In the genomic region with DNA sequence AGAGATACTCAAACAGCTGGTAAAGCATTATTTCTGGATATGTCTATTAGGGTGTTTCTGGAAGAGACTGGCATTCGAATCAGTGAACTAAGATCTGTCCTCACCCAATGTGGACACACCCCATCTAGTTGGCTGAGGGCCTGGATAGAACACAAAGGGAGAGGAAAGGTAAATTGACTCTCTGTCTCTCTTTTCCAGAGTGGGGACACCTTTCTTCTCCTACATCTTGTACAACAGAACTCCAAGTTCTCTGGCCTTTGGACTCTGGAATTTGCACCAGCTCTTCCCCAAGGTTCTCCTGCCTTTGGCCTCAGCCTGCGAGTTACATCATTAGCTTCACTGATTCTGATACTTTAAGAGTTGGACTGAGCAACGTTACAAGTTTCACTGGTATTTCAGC, we compare ENCODE assay signal across 22 cellular contexts.
"Had no signal": no experiment of that assay in that cellular context is flagged by ENCODE, and none has a peak within 500 bp of the region (broad histone marks: within the 10 kb centered on the region; RNA-seq: fewer than 3 reads in every experiment).

No MANE protein-coding gene starts in this region.

- H3K9me3 Mint-ChIP-seq: nephron progenitor cell; stimulated activated naive CD8-positive, alpha-beta T cell treated with anti-CD3 and anti-CD28 coated beads, Interleukin-15, Interleukin-2, amounts not matched to agents 100 ng/mL and 50 ng/mL, for 24 hours had no signal

- H3K9me3 ChIP-seq: gastrocnemius medialis, psoas muscle, thoracic aorta, tibial nerve, upper lobe of left lung, uterus had no signal

- H3K27me3 Mint-ChIP-seq: effector memory CD8-positive, alpha-beta T cell; naive thymus-derived CD8-positive, alpha-beta T cell; stimulated activated naive B cell treated with anti-CD40 and anti-IgM and Interleukin-4, amounts not matched to agents 10 μg/mL and 1 μg/mL and 100 μg/mL, for 72 hours; stimulated activated naive CD8-positive, alpha-beta T cell treated with anti-CD3 and anti-CD28 coated beads, Interleukin-15, Interleukin-2, amounts not matched to agents 100 ng/mL and 50 ng/mL, for 24 hours had no signal

- H3K4me3 Mint-ChIP-seq: effector memory CD8-positive, alpha-beta T cell; naive thymus-derived CD8-positive, alpha-beta T cell; nephron progenitor cell; stimulated activated naive B cell treated with anti-CD40 and anti-IgM and Interleukin-4, amounts not matched to agents 10 μg/mL and 1 μg/mL and 100 μg/mL, for 72 hours; stimulated activated naive CD8-positive, alpha-beta T cell treated with anti-CD3 and anti-CD28 coated beads, Interleukin-15, Interleukin-2, amounts not matched to agents 100 ng/mL and 50 ng/mL, for 24 hours had no signal

- H3K36me3 Mint-ChIP-seq: naive thymus-derived CD8-positive, alpha-beta T cell; stimulated activated naive B cell treated with anti-CD40 and anti-IgM and Interleukin-4, amounts not matched to agents 10 μg/mL and 1 μg/mL and 100 μg/mL, for 72 hours had no signal

- H3K27ac Mint-ChIP-seq: effector memory CD8-positive, alpha-beta T cell; naive thymus-derived CD8-positive, alpha-beta T cell; nephron progenitor cell; stimulated activated naive B cell treated with anti-CD40 and anti-IgM and Interleukin-4, amounts not matched to agents 10 μg/mL and 1 μg/mL and 100 μg/mL, for 72 hours; stimulated activated naive CD8-positive, alpha-beta T cell treated with anti-CD3 and anti-CD28 coated beads, Interleukin-15, Interleukin-2, amounts not matched to agents 100 ng/mL and 50 ng/mL, for 24 hours had no signal

- H3K4me1 ChIP-seq: gastrocnemius medialis, psoas muscle, spleen, tibial nerve, upper lobe of left lung, uterus had no signal

- H3K4me1 Mint-ChIP-seq: naive thymus-derived CD8-positive, alpha-beta T cell; nephron progenitor cell; stimulated activated naive B cell treated with anti-CD40 and anti-IgM and Interleukin-4, amounts not matched to agents 10 μg/mL and 1 μg/mL and 100 μg/mL, for 72 hours had no signal

- ATAC-seq: effector memory CD8-positive, alpha-beta T cell; gastrocnemius medialis; naive thymus-derived CD8-positive, alpha-beta T cell; psoas muscle; right cardiac atrium; stimulated activated naive B cell treated with anti-CD40 and anti-IgM and Interleukin-4, amounts not matched to agents 10 μg/mL and 1 μg/mL and 100 μg/mL, for 72 hours had no signal

- DNase-seq: cortex of kidney; effector memory CD8-positive, alpha-beta T cell; foreskin fibroblast; gastrocnemius medialis; head of caudate nucleus; mesendoderm; midbrain; naive thymus-derived CD8-positive, alpha-beta T cell; nephron progenitor cell; nucleus accumbens; posterior cingulate gyrus; psoas muscle; right cardiac atrium; spleen; stimulated activated CD4-positive, alpha-beta T cell treated with anti-CD3 and anti-CD28 coated beads, Interleukin-2, amount 100 ng/mL, for 48 hours; stimulated activated naive B cell treated with anti-CD40 and anti-IgM and Interleukin-4, amounts not matched to agents 10 μg/mL and 1 μg/mL and 100 μg/mL, for 72 hours; upper lobe of left lung; uterus had no signal

- H3K4me3 ChIP-seq: gastrocnemius medialis, psoas muscle, skin epidermis, spleen, thoracic aorta, tibial nerve, upper lobe of left lung, uterus had no signal

- H3K36me3 ChIP-seq: gastrocnemius medialis, spleen, thoracic aorta, tibial nerve, upper lobe of left lung, uterus had no signal

- H3K27me3 ChIP-seq: gastrocnemius medialis, spleen, tibial nerve, upper lobe of left lung, uterus had no signal

- H3K27ac ChIP-seq: gastrocnemius medialis, psoas muscle, skin epidermis, spleen, thoracic aorta, tibial nerve, upper lobe of left lung, uterus had no signal
